ENCODE assay signal across 11 cellular contexts in the genomic region with DNA sequence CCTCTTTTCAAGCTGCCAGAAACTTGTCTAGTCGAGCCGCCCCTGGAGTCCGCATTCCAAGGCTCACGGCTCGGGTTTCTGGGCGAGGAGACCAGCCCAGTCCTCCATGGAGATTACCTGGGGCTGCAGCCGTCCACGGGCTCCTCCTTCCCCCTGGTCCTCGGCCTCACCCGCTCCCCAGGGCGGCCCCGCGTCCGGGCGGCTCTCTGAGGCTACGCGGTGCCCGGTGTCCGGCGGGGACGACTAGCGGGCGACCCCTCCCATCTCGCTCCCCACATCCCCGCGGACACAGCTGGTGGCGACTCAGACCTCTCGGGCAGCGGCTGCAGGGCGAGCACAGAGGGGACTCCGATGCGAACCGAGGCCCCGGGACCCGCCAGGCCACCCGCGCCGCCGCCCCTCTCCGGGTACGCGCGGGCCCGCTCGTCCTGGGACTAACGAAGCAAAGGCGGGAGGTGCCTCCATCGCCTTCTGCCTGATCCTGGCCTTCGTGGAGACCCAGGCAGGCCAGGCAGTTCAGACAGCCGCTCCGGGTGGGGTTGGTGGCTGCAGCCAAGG.
A peak's percentile ranks its signal among the peaks of the same experiment; 100 is the strongest.
DNase-seq lines count a peak whose midpoint lies in the region; ATAC-seq and TF ChIP-seq lines count a peak whose summit lies in the region.
"Had no signal": no experiment of that assay in that cellular context is flagged by ENCODE, and none has a peak within 500 bp of the region (broad histone marks: within the 10 kb centered on the region; RNA-seq: fewer than 3 reads in every experiment).

No MANE protein-coding gene starts in this region.

- peaks cover 5% of the 10 kb centered on the region for H3K36me3 Mint-ChIP-seq in mesothelial cell of epicardium
- H3K36me3 Mint-ChIP-seq in type B pancreatic cell = no peaks in the 10 kb centered on the region
- H3K36me3 Mint-ChIP-seq: activated naive CD4-positive, alpha-beta T cell treated with anti-CD3 and anti-CD28 coated beads, Interleukin-2, amount 50 U/mL, for 72 hours had no signal

- H3K27ac Mint-ChIP-seq in mesothelial cell of epicardium = no peak overlapping the region
- H3K27ac Mint-ChIP-seq in type B pancreatic cell = no peak overlapping the region
- H3K27ac Mint-ChIP-seq: activated naive CD4-positive, alpha-beta T cell treated with anti-CD3 and anti-CD28 coated beads, Interleukin-2, amount 50 U/mL, for 72 hours had no signal

- peak overlapping the region; percentile 68 for H3K4me3 Mint-ChIP-seq in mesothelial cell of epicardium
- H3K4me3 Mint-ChIP-seq in type B pancreatic cell = peak overlapping the region; percentile 85

- H3K4me3 ChIP-seq in RWPE2 (ENCODE audit: severe bottlenecking) = peak overlapping the region; percentile 17
- H3K4me3 ChIP-seq in epithelial cell of proximal tubule (ENCODE audit: low read depth, low read length) = peak overlapping the region; percentile 51
- H3K4me3 ChIP-seq: prostate gland had no signal

- H3K36me3 ChIP-seq in RWPE2 (ENCODE audit: low read depth) = no peaks in the 10 kb centered on the region
- H3K36me3 ChIP-seq: prostate gland had no signal

- DNase-seq in RWPE2 (ENCODE audit: low spot score) (peak; percentile 26), epithelial cell of proximal tubule (ENCODE audit: low read depth) (no peak), mesothelial cell of epicardium (ENCODE audit: low spot score in 2 of 2, unreplicated experiment in 2 of 2) (peak; percentile 29 to 66), type B pancreatic cell (ENCODE audit: extremely low spot score, unreplicated experiment) (peak; percentile 71), NOMO-1 treated with DMSO at 0.1 percent for 48 hours (lab: John Stamatoyannopoulos, UW; ENCODE audit: unreplicated experiment) (no peak), midbrain (lab: John Stamatoyannopoulos, UW) (no peak)
- DNase-seq: Kasumi-1; NK-92 treated with Interleukin-12 subunit alpha and Interleukin-12 subunit beta, amount 100 ng/mL, for 24 hours had no signal

- H3K27ac ChIP-seq in RWPE2 (ENCODE audit: poor library complexity, severe bottlenecking) = no peak overlapping the region
- H3K27ac ChIP-seq: prostate gland had no signal

- no peaks in the 10 kb centered on the region for H3K4me1 ChIP-seq in RWPE2 (ENCODE audit: insufficient read depth, poor library complexity, severe bottlenecking)
- H3K4me1 ChIP-seq: prostate gland had no signal

- no peaks in the 10 kb centered on the region for H3K9me3 ChIP-seq in RWPE2 (ENCODE audit: severe bottlenecking)
- H3K9me3 ChIP-seq: prostate gland had no signal

- ATAC-seq in RWPE2 (ENCODE audit: low read depth) = peak; percentile 79
- no peak for ATAC-seq in HG03175 (IDR thresholded peaks at IDR 0.05; ENCODE audit: unreplicated experiment)
- ATAC-seq: activated naive CD4-positive, alpha-beta T cell treated with anti-CD3 and anti-CD28 coated beads, Interleukin-2, amount 50 U/mL, for 72 hours had no signal

- H3K27me3 Mint-ChIP-seq in mesothelial cell of epicardium (ENCODE audit: low read depth) (peaks cover 13% of the 10 kb centered on the region), type B pancreatic cell (peaks cover 10% of the 10 kb centered on the region)

- H3K9me3 Mint-ChIP-seq in mesothelial cell of epicardium = peaks cover 7% of the 10 kb centered on the region
- no peaks in the 10 kb centered on the region for H3K9me3 Mint-ChIP-seq in type B pancreatic cell

- no peak for TF ChIP-seq CTCF in RWPE2 (IDR thresholded peaks at IDR 0.05; ENCODE audit: poor library complexity, severe bottlenecking)
- no peak for TF ChIP-seq CTCF in epithelial cell of proximal tubule (conservative IDR thresholded peaks at IDR 0.05; ENCODE audit: low read depth, low read length)
- no peak for TF ChIP-seq CTCF in mesothelial cell of epicardium (IDR thresholded peaks at IDR 0.05; ENCODE audit: unreplicated experiment)
- no peak for TF ChIP-seq CTCF in type B pancreatic cell (conservative IDR thresholded peaks at IDR 0.05)

- peaks cover 9% of the 10 kb centered on the region for H3K4me1 Mint-ChIP-seq in mesothelial cell of epicardium
- H3K4me1 Mint-ChIP-seq in type B pancreatic cell (ENCODE audit: unreplicated experiment) = peaks cover 4% of the 10 kb centered on the region

- peaks cover 36% of the 10 kb centered on the region for H3K27me3 ChIP-seq in RWPE2 (ENCODE audit: insufficient read depth, poor library complexity, severe bottlenecking)

Comparison
In these comparisons a context has a peak if more than half of its experiments do, and no peak if none do; other contexts are left out.
1. DNase-seq: peak in RWPE2 (single experiment), mesothelial cell of epicardium (2 of 2) and type B pancreatic cell (single experiment); none in epithelial cell of proximal tubule (single experiment), NOMO-1 treated with DMSO at 0.1 percent for 48 hours (single experiment) and midbrain (single experiment).